In the genomic region with DNA sequence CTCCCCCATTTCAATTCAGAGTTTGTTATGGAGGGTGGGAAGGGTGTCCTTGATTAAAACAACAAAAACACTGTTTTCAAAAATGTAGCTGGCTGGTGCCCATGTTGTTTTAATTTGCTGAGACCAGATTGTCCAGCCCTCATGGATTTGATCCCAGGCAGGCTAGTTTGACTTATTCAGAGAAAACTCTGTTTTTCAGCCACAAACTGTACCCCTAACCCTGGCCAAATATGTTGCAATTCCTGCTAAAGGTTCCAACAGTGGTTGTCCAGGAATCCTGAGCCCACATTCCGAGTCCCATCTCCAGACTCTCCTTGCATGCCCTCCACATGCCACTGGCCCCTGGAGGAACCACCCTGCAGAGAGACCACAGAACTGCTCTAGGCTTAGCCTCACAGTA, we compare ENCODE assay signal across 17 cellular contexts. TPM values are rescaled to one million over a fixed set of nuclear protein-coding genes. Genes with fewer than 3 reads are reported as not detected.
DNase-seq lines count a peak whose midpoint lies in the region; ATAC-seq and TF ChIP-seq lines count a peak whose summit lies in the region.
"Had no signal": no experiment of that assay in that cellular context is flagged by ENCODE, and none has a peak within 500 bp of the region (broad histone marks: within the 10 kb centered on the region; RNA-seq: fewer than 3 reads in every experiment).

No MANE protein-coding gene starts in this region.

- peak overlapping the region; percentile 11 for H3K9ac ChIP-seq in mesenchymal stem cell (ENCODE audit: low read length)

- no peak for TF ChIP-seq POLR2A in testis (IDR thresholded peaks at IDR 0.05)

- H3K4me3 ChIP-seq in left ventricle myocardium inferior, result no peak overlapping the region
- H3K4me3 ChIP-seq in astrocyte of the cerebellum (ENCODE audit: low read depth, low read length), result no peak overlapping the region
- no peak overlapping the region for H3K4me3 ChIP-seq in mesenchymal stem cell (ENCODE audit: insufficient read depth in 1 of 2, low read depth in 1 of 2, low read length in 2 of 2)
- H3K4me3 ChIP-seq in testis, result no peak overlapping the region
- no peak overlapping the region for H3K4me3 ChIP-seq in MG63
- H3K4me3 ChIP-seq: dorsolateral prefrontal cortex, skin epidermis had no signal

- H2AK5ac ChIP-seq in mesenchymal stem cell (ENCODE audit: low read length, severe bottlenecking), result no peak overlapping the region

- no peaks in the 10 kb centered on the region for H3K27me3 ChIP-seq in left ventricle myocardium inferior (ENCODE audit: low read depth)
- H3K27me3 ChIP-seq in mesenchymal stem cell (ENCODE audit: control insufficient read depth in 1 of 2, insufficient read depth in 1 of 2, low read length in 2 of 2), result no peaks in the 10 kb centered on the region
- H3K27me3 ChIP-seq in testis, result no peaks in the 10 kb centered on the region
- no peaks in the 10 kb centered on the region for H3K27me3 ChIP-seq in MG63
- H3K27me3 ChIP-seq: dorsolateral prefrontal cortex had no signal

- no peak overlapping the region for H2BK15ac ChIP-seq in mesenchymal stem cell (ENCODE audit: low read depth, poor library complexity, severe bottlenecking)

- no peaks in the 10 kb centered on the region for H3K79me1 ChIP-seq in mesenchymal stem cell (replicated peaks; ENCODE audit: low read length, poor library complexity, severe bottlenecking)

- H3K14ac ChIP-seq in mesenchymal stem cell (ENCODE audit: low read length in 2 of 2), result no peak overlapping the region

- H4K8ac ChIP-seq in mesenchymal stem cell (ENCODE audit: low read length), result no peak overlapping the region

- no peak overlapping the region for H4K91ac ChIP-seq in mesenchymal stem cell (ENCODE audit: low read length)

- H3K23ac ChIP-seq in mesenchymal stem cell (ENCODE audit: low read length in 2 of 2), result no peak overlapping the region

- H3K27ac ChIP-seq in left ventricle myocardium inferior (replicated peaks), result no peak overlapping the region
- H3K27ac ChIP-seq in mesenchymal stem cell (ENCODE audit: low read length, poor library complexity, severe bottlenecking), result no peak overlapping the region
- H3K27ac ChIP-seq in testis, result no peak overlapping the region

- no peak overlapping the region for H2BK5ac ChIP-seq in mesenchymal stem cell (ENCODE audit: low read depth, low read length, poor library complexity, severe bottlenecking)

- intact Hi-C loops in Right ventricle myocardium inferior (cut with DNase I) (loop anchor here (5.0 kb wide), 2 partner anchors 82 to 593 kb away; no protein-coding TSS in a partner anchor), left ventricle myocardium inferior (cut with micrococcal nuclease) (loop anchor here (5.0 to 10.0 kb wide), 2 partner anchors 68 to 320 kb away; a partner anchor contains a TSS), testis (cut with DNase I; ENCODE audit: low total_unique reads) (no loop called here)

- no peak overlapping the region for H2BK120ac ChIP-seq in mesenchymal stem cell (ENCODE audit: low read depth, low read length)

- peaks cover 42% of the 10 kb centered on the region for H3K4me1 ChIP-seq in left ventricle myocardium inferior
- peaks cover 3% of the 10 kb centered on the region for H3K4me1 ChIP-seq in mesenchymal stem cell (ENCODE audit: control insufficient read depth, insufficient read depth, low read depth, low read length)
- peaks cover 47% of the 10 kb centered on the region for H3K4me1 ChIP-seq in testis

- no peak overlapping the region for H3K4ac ChIP-seq in mesenchymal stem cell (ENCODE audit: low read depth in 1 of 2, low read length in 2 of 2)

- H3K9me3 ChIP-seq in left ventricle myocardium inferior (replicated peaks), result no peaks in the 10 kb centered on the region
- H3K9me3 ChIP-seq in mesenchymal stem cell (ENCODE audit: control insufficient read depth, low read length), result no peaks in the 10 kb centered on the region
- no peaks in the 10 kb centered on the region for H3K9me3 ChIP-seq in testis
- no peaks in the 10 kb centered on the region for H3K9me3 ChIP-seq in MG63

- TF ChIP-seq CTCF in left ventricle myocardium inferior (IDR thresholded peaks at IDR 0.05; ENCODE audit: borderline replicate concordance), result no peak
- no peak for TF ChIP-seq CTCF in astrocyte of the cerebellum (IDR thresholded peaks at IDR 0.05; ENCODE audit: low read depth, low read length, missing control alignments)
- no peak for TF ChIP-seq CTCF in testis (IDR thresholded peaks at IDR 0.05)

- H2AFZ ChIP-seq in mesenchymal stem cell (ENCODE audit: low read depth, low read length), result no peak overlapping the region

- WGBS in mesenchymal stem cell, result 0% methylated on average over 1 of the region's 1 CpG
- WGBS in testis, 2 donors, result 0 to 5% methylated on average over 1 of the region's 1 CpG

- H2BK12ac ChIP-seq in mesenchymal stem cell (ENCODE audit: low read length in 2 of 2), result no peak overlapping the region

- H3K18ac ChIP-seq in mesenchymal stem cell (ENCODE audit: low read depth in 1 of 2, low read length in 2 of 2), result no peak overlapping the region

- peak; percentile 56 for ATAC-seq in Right ventricle myocardium inferior

- in situ Hi-C loops in astrocyte of the cerebellum (cut with HindIII; ENCODE audit: low sequenced_read_pairs), result no loop called here

- H3K36me3 ChIP-seq in left ventricle myocardium inferior (no peaks in the 10 kb centered on the region), mesenchymal stem cell (ENCODE audit: control insufficient read depth in 1 of 2, insufficient read depth in 2 of 2, low read depth in 1 of 2, low read length in 2 of 2) (no peaks in the 10 kb centered on the region), testis (ENCODE audit: low read depth, missing control alignments) (no peaks in the 10 kb centered on the region), MG63 (no peaks in the 10 kb centered on the region)

- DNase-seq in Right ventricle myocardium inferior (ENCODE audit: missing footprints) (no peak), left ventricle myocardium inferior (no peak), astrocyte of the cerebellum (ENCODE audit: low read depth) (peak; percentile 28), mesenchymal stem cell (no peak), testis (peak; percentile 70), superior temporal gyrus (ENCODE audit: extremely low spot score) (no peak), MG63 (no peak)
- DNase-seq in activated CD4-positive, alpha-beta T cell treated with anti-CD3 and anti-CD28 coated beads, Interleukin-2, amount 50 U/mL, for 1 hour, result no peak
- DNase-seq: DMS79 treated with DMSO at 0.1 percent for 48 hours; erythroblast; glutamatergic neuron; Karpas-422; NCI-H1105; NCI-H510A treated with DMSO at 0.1 percent for 48 hours; stimulated activated CD4-positive, alpha-beta T cell treated with anti-CD3 and anti-CD28 coated beads, Interleukin-2, amount 100 ng/mL, for 48 hours had no signal

- H3K4me2 ChIP-seq in mesenchymal stem cell (ENCODE audit: low read length, poor library complexity, severe bottlenecking), result no peak overlapping the region

RNA-seq across cellular contexts. Expression of a gene that starts 36.0 kb away (rescaled TPM):
- total RNA-seq in Right ventricle myocardium inferior (3.5 TPM), left ventricle myocardium inferior (2.9 TPM), testis (1 to 10 TPM; 1.0 to 1.5 TPM)
- 0.32 TPM for polyA plus RNA-seq in mesenchymal stem cell (2013, experiment 1 of 2)
- 0.60 TPM for polyA plus RNA-seq in mesenchymal stem cell (2013, experiment 2 of 2)
- 2.1 TPM for polyA plus RNA-seq in testis (ENCODE audit: insufficient read depth, low read depth, low replicate concordance)
- 0.26 TPM in 1 of 2 replicates, not detected in the other for total RNA-seq in MG63 (2014; rRNA removed; shearing (Covaris generic); ENCODE audit: low replicate concordance)

Comparison
In these comparisons a context has a peak if more than half of its experiments do, and no peak if none do; other contexts are left out.
1. DNase-seq: peak in astrocyte of the cerebellum (single experiment) and testis (single experiment); none in Right ventricle myocardium inferior (single experiment), left ventricle myocardium inferior (single experiment), mesenchymal stem cell (single experiment), superior temporal gyrus (single experiment), activated CD4-positive, alpha-beta T cell treated with anti-CD3 and anti-CD28 coated beads, Interleukin-2, amount 50 U/mL, for 1 hour (single experiment) and MG63 (single experiment).